In genomic region chr10:96513686-96514551, GRCh38 we compare ENCODE assay signal across 8 cellular contexts. TPM values are rescaled to one million over a fixed set of nuclear protein-coding genes. Genes with fewer than 3 reads are reported as not detected.
DNase-seq lines count a peak whose midpoint lies in the region; ATAC-seq and TF ChIP-seq lines count a peak whose summit lies in the region.

Gene TLL2, minus strand, starts transcription at chr10:96513926. Its CDS starts 241 bp downstream, at chr10:96513685.

- H3K36me3 ChIP-seq in mucosa of descending colon (ENCODE audit: low read depth): no peaks in the 10 kb centered on the region

- intact Hi-C loops in mucosa of descending colon (cut with DNase I, micrococcal nuclease): loop anchor here (5.0 kb wide), 1 partner anchor 117 kb away; no protein-coding TSS in a partner anchor

- H3K4me1 ChIP-seq in mucosa of descending colon (ENCODE audit: low read depth): peaks cover 24% of the 10 kb centered on the region

- H3K9me3 ChIP-seq in mucosa of descending colon: no peaks in the 10 kb centered on the region

- DNase-seq in DMS114 treated with DMSO at 0.1 percent for 48 hours (lab: John Stamatoyannopoulos, UW; ENCODE audit: unreplicated experiment): peak; percentile 87
- DNase-seq in HT1080 (ENCODE audit: low read depth): peak; percentile 78
- DNase-seq in NOMO-1 treated with dmso at 0.1 percent for 144 hours (lab: John Stamatoyannopoulos, UW; ENCODE audit: unreplicated experiment): peak; percentile 83
- peak; percentile 84 for DNase-seq in activated CD8-positive, alpha-beta memory T cell treated with anti-CD3 and anti-CD28 coated beads, Interleukin-2, amount 50 U/mL, for 48 hours
- DNase-seq in epithelial cell of proximal tubule (ENCODE audit: low read depth): no peak
- DNase-seq in mucosa of descending colon: peak; percentile 83 to 91 (median 90)
- DNase-seq in stimulated activated naive CD4-positive, alpha-beta T cell (lab: John Stamatoyannopoulos, UW): peak in 4 of 6 experiments; percentile 17 to 34 (median 25)

- TF ChIP-seq CTCF in epithelial cell of proximal tubule (conservative IDR thresholded peaks at IDR 0.05; ENCODE audit: low read depth, low read length) (peak; percentile 51), mucosa of descending colon (IDR thresholded peaks at IDR 0.05) (peak; percentile 69)

- ATAC-seq in GM21381 (IDR thresholded peaks at IDR 0.05; ENCODE audit: unreplicated experiment) (peak; percentile 69), mucosa of descending colon (peak; percentile 95)

- peak within 1 kb of the TSS; percentile 70 for H3K4me3 ChIP-seq in epithelial cell of proximal tubule (ENCODE audit: low read depth, low read length)
- H3K4me3 ChIP-seq in mucosa of descending colon: no peak within 1 kb of the TSS

RNA-seq across cellular contexts. Expression of gene TLL2, which starts in this region (rescaled TPM):
- under 0.01 and 0.05 TPM in 2 replicates for total RNA-seq in HT1080 (2014; rRNA removed; shearing (Covaris generic))
- 0.19 and 0.29 TPM in 2 replicates for polyA plus RNA-seq in HT1080 (2015; cell fraction: cytosol; rRNA removed)
- polyA plus RNA-seq in HT1080 (2015; cell fraction: nucleus; rRNA removed): 0.20 and 0.40 TPM in 2 replicates
- total RNA-seq in epithelial cell of proximal tubule: 3.3 and 6.7 TPM in 2 replicates
- under 1 TPM; 0.17 to 0.70 (median 0.65) TPM for total RNA-seq in mucosa of descending colon

Comparison
In these comparisons a context has a peak if more than half of its experiments do, and no peak if none do; other contexts are left out.
1. Peak in DNase-seq in HT1080; RNA of the gene not detected or under 1 TPM.
2. Peak in DNase-seq and ATAC-seq in mucosa of descending colon; RNA of the gene not detected or under 1 TPM.